1 cellular context compared by ENCODE assay signal in the genomic region with DNA sequence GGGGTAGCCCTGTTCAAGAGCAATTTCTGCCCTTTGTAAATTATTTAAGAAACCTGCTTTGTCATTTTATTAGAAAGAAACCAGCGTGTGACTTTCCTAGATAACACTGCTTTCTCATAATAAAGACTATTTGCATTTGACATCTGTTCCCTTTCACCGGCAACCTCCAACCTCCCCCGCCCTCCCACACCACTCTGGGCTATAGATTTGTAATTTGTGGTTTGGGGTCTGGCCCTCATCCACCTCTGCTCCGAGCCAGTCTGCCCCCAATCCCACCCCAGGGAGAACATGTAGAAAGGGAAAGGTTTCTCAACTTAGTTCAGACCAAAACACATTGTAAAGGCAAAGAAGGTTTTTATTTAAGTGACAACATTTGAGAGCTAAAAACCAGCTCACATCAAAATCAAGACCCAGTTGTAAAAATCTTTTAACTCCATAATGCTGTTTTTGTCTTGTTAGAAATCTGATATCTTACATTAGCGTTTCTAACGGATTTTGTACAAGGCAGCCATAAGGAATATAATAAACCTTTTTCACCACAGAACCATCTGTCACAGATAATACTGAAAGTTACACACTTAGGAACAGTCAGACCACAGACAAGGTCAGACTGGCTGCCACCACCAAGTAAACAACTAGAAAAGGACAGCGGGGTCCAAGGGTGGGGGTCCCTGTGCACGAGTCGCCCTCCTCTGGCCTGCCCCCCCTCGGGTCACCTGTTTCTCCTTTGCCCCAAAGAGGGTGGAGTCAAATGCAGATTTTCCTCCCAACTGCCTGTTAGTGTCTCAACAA.
TF ChIP-seq lines count a peak whose summit lies in the region.

No MANE protein-coding gene starts in this region.

TF ChIP-seq in K562, 482 proteins besides CTCF, POLR2A, EP300 and RAD21 (continued from another document):
- no peak for TF ChIP-seq PCBP2 (IDR thresholded peaks at IDR 0.05; ENCODE audit: low read depth, low read length, poor library complexity, severe bottlenecking)
- no peak; the same call in 1 of the 2 replicates for TF ChIP-seq MTA2 (IDR thresholded peaks at IDR 0.05; ENCODE audit: low read depth)
- TF ChIP-seq ZSCAN32 (CRISPR knock-in tag; IDR thresholded peaks at IDR 0.05) = no peak
- no peak for TF ChIP-seq BDP1 (IDR thresholded peaks at IDR 0.05; ENCODE audit: insufficient read depth, insufficient read length)
- peak; percentile 84 to 86 for TF ChIP-seq KDM1A (IDR thresholded peaks at IDR 0.05)
- no peak for TF ChIP-seq EP400 (IDR thresholded peaks at IDR 0.05)
- peak; percentile 67 for TF ChIP-seq CBFA2T2 (conservative IDR thresholded peaks at IDR 0.05)
- TF ChIP-seq, protein P1, sequence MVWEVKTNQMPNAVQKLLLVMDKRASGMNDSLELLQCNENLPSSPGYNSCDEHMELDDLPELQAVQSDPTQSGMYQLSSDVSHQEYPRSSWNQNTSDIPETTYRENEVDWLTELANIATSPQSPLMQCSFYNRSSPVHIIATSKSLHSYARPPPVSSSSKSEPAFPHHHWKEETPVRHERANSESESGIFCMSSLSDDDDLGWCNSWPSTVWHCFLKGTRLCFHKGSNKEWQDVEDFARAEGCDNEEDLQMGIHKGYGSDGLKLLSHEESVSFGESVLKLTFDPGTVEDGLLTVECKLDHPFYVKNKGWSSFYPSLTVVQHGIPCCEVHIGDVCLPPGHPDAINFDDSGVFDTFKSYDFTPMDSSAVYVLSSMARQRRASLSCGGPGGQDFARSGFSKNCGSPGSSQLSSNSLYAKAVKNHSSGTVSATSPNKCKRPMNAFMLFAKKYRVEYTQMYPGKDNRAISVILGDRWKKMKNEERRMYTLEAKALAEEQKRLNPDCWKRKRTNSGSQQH (CRISPR knock-in tag; IDR thresholded peaks at IDR 0.05) = no peak
- no peak for TF ChIP-seq ESRRA (IDR thresholded peaks at IDR 0.05; ENCODE audit: borderline replicate concordance, low read depth)
- TF ChIP-seq BRD9 (IDR thresholded peaks at IDR 0.05; ENCODE audit: low read depth, partially characterized antibody) = no peak
- TF ChIP-seq HIVEP1 (CRISPR knock-in tag; IDR thresholded peaks at IDR 0.05) = no peak
- TF ChIP-seq, protein P2, sequence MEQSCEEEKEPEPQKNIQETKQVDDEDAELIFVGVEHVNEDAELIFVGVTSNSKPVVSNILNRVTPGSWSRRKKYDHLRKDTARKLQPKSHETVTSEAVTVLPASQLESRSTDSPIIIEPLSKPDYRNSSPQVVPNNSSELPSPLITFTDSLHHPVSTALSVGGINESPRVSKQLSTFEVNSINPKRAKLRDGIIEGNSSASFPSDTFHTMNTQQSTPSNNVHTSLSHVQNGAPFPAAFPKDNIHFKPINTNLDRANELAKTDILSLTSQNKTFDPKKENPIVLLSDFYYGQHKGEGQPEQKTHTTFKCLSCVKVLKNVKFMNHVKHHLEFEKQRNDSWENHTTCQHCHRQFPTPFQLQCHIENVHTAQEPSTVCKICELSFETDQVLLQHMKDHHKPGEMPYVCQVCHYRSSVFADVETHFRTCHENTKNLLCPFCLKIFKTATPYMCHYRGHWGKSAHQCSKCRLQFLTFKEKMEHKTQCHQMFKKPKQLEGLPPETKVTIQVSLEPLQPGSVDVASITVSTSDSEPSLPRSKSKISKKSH (CRISPR knock-in tag; IDR thresholded peaks at IDR 0.05) = no peak
- TF ChIP-seq, protein P3, sequence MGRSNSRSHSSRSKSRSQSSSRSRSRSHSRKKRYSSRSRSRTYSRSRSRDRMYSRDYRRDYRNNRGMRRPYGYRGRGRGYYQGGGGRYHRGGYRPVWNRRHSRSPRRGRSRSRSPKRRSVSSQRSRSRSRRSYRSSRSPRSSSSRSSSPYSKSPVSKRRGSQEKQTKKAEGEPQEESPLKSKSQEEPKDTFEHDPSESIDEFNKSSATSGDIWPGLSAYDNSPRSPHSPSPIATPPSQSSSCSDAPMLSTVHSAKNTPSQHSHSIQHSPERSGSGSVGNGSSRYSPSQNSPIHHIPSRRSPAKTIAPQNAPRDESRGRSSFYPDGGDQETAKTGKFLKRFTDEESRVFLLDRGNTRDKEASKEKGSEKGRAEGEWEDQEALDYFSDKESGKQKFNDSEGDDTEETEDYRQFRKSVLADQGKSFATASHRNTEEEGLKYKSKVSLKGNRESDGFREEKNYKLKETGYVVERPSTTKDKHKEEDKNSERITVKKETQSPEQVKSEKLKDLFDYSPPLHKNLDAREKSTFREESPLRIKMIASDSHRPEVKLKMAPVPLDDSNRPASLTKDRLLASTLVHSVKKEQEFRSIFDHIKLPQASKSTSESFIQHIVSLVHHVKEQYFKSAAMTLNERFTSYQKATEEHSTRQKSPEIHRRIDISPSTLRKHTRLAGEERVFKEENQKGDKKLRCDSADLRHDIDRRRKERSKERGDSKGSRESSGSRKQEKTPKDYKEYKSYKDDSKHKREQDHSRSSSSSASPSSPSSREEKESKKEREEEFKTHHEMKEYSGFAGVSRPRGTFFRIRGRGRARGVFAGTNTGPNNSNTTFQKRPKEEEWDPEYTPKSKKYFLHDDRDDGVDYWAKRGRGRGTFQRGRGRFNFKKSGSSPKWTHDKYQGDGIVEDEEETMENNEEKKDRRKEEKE (IDR thresholded peaks at IDR 0.05; ENCODE audit: borderline replicate concordance in 1 of 2, control insufficient read depth in 1 of 2, low read depth in 2 of 2, low read length in 1 of 2) = no peak
- TF ChIP-seq SRF (CRISPR knock-in tag; IDR thresholded peaks at IDR 0.05) = no peak
- no peak for TF ChIP-seq ZNF124 (CRISPR knock-in tag; IDR thresholded peaks at IDR 0.05)
- TF ChIP-seq BCOR (IDR thresholded peaks at IDR 0.05) = no peak
- TF ChIP-seq ZNF324 (CRISPR knock-in tag; IDR thresholded peaks at IDR 0.05) = no peak
